In genomic region chr7:132075573-132075972, GRCh38 we compare ENCODE assay signal across 17 cellular contexts.
DNase-seq lines count a peak whose midpoint lies in the region; ATAC-seq and TF ChIP-seq lines count a peak whose summit lies in the region.
"Had no signal": no experiment of that assay in that cellular context is flagged by ENCODE, and none has a peak within 500 bp of the region (broad histone marks: within the 10 kb centered on the region; RNA-seq: fewer than 3 reads in every experiment).

No MANE protein-coding gene starts in this region.

- peaks cover 7% of the 10 kb centered on the region for H3K4me1 ChIP-seq in neural progenitor cell
- H3K4me1 ChIP-seq in foreskin keratinocyte: no peaks in the 10 kb centered on the region

- H3K27me3 ChIP-seq in WERI-Rb-1 (ENCODE audit: insufficient read depth, low read depth, severe bottlenecking): no peaks in the 10 kb centered on the region
- H3K27me3 ChIP-seq in neural progenitor cell: no peaks in the 10 kb centered on the region
- no peaks in the 10 kb centered on the region for H3K27me3 ChIP-seq in CD4-positive, alpha-beta T cell (ENCODE audit: control insufficient read depth, insufficient read depth, low read length)
- peaks cover 45% of the 10 kb centered on the region for H3K27me3 ChIP-seq in foreskin keratinocyte

- H3K4me3 Mint-ChIP-seq in neural progenitor cell: no peak overlapping the region
- no peak overlapping the region for H3K4me3 Mint-ChIP-seq in CD4-positive, alpha-beta T cell
- H3K4me3 Mint-ChIP-seq: CD4-positive, alpha-beta memory T cell; IgD-negative memory B cell had no signal

- no peaks in the 10 kb centered on the region for H3K9me3 Mint-ChIP-seq in neural progenitor cell
- no peaks in the 10 kb centered on the region for H3K9me3 Mint-ChIP-seq in CD4-positive, alpha-beta T cell
- H3K9me3 Mint-ChIP-seq: IgD-negative memory B cell had no signal

- H3K4me1 Mint-ChIP-seq in neural progenitor cell: peaks cover 20% of the 10 kb centered on the region
- no peaks in the 10 kb centered on the region for H3K4me1 Mint-ChIP-seq in CD4-positive, alpha-beta T cell (ENCODE audit: low read depth)
- H3K4me1 Mint-ChIP-seq: CD4-positive, alpha-beta memory T cell; IgD-negative memory B cell had no signal

- intact Hi-C loops in head of caudate nucleus (cut with DNase I): no loop called here
- intact Hi-C loops in CD4-positive, alpha-beta T cell (cut with DNase I, micrococcal nuclease): no loop called here

- DNase-seq in GM03348 (ENCODE audit: low spot score) (peak; percentile 30), WERI-Rb-1 (peak; percentile 58), head of caudate nucleus (peak; percentile 17 to 85 (median 60)), neural progenitor cell (ENCODE audit: low spot score) (no peak), foreskin keratinocyte (no peak), NCI-H524 (lab: John Stamatoyannopoulos, UW) (no peak)
- no peak for DNase-seq in CD4-positive, alpha-beta T cell
- DNase-seq: CD4-positive, alpha-beta memory T cell; MV-4-11; NCI-H1436 treated with DMSO at 0.1 percent for 48 hours; NCI-H2107; NCI-H226; NCI-H526 treated with DMSO at 0.1 percent for 48 hours; SK-N-SH had no signal

- ATAC-seq in CD4-positive, alpha-beta T cell (ENCODE audit: poor library complexity): no peak
- ATAC-seq in foreskin keratinocyte: no peak
- ATAC-seq in GM19463 (IDR thresholded peaks at IDR 0.05; ENCODE audit: unreplicated experiment): no peak
- ATAC-seq: Right ventricle myocardium inferior had no signal

- no peaks in the 10 kb centered on the region for H4K20me1 ChIP-seq in neural progenitor cell (ENCODE audit: low read depth)

- no peaks in the 10 kb centered on the region for H3K36me3 Mint-ChIP-seq in neural progenitor cell
- no peaks in the 10 kb centered on the region for H3K36me3 Mint-ChIP-seq in CD4-positive, alpha-beta T cell (ENCODE audit: low read depth)
- H3K36me3 Mint-ChIP-seq: CD4-positive, alpha-beta memory T cell had no signal

- peaks cover 14% of the 10 kb centered on the region for H3K27me3 Mint-ChIP-seq in neural progenitor cell (ENCODE audit: insufficient read depth, low read depth)
- H3K27me3 Mint-ChIP-seq in CD4-positive, alpha-beta T cell: peaks cover 31% of the 10 kb centered on the region

- H3K9ac ChIP-seq in neural progenitor cell: no peak overlapping the region
- H3K9ac ChIP-seq: SK-N-SH had no signal

- no peak overlapping the region for H3K27ac Mint-ChIP-seq in neural progenitor cell
- no peak overlapping the region for H3K27ac Mint-ChIP-seq in CD4-positive, alpha-beta T cell
- H3K27ac Mint-ChIP-seq: CD4-positive, alpha-beta memory T cell had no signal

- H3K27ac ChIP-seq in WERI-Rb-1: no peak overlapping the region
- no peak overlapping the region for H3K27ac ChIP-seq in neural progenitor cell
- no peak overlapping the region for H3K27ac ChIP-seq in CD4-positive, alpha-beta T cell (ENCODE audit: low read depth, low read length)
- no peak overlapping the region for H3K27ac ChIP-seq in foreskin keratinocyte

- CTCF ChIA-PET in CD4-positive, alpha-beta T cell (lab: Charles Lee): no interaction called here

- TF ChIP-seq CTCF in WERI-Rb-1 (IDR thresholded peaks at IDR 0.05; ENCODE audit: low read depth, low read length) (no peak), neural progenitor cell (IDR thresholded peaks at IDR 0.05) (no peak), foreskin keratinocyte (conservative IDR thresholded peaks at IDR 0.05) (no peak)
- no peak for TF ChIP-seq CTCF in CD4-positive, alpha-beta T cell (IDR thresholded peaks at IDR 0.05)

- H3K4me3 ChIP-seq in WERI-Rb-1 (ENCODE audit: low read depth, low read length) (no peak overlapping the region), neural progenitor cell (no peak overlapping the region)

- H3K36me3 ChIP-seq in WERI-Rb-1: no peaks in the 10 kb centered on the region
- H3K36me3 ChIP-seq in neural progenitor cell: no peaks in the 10 kb centered on the region

- peak overlapping the region; percentile 42 for H2AFZ ChIP-seq in neural progenitor cell (replicated peaks)

- H3K79me2 ChIP-seq in neural progenitor cell (ENCODE audit: low read depth): no peaks in the 10 kb centered on the region

- no peak overlapping the region for H3K4me2 ChIP-seq in neural progenitor cell
- H3K4me2 ChIP-seq: SK-N-SH had no signal

- H3K9me3 ChIP-seq in WERI-Rb-1 (ENCODE audit: severe bottlenecking) (no peaks in the 10 kb centered on the region), neural progenitor cell (ENCODE audit: low read depth) (no peaks in the 10 kb centered on the region)
- H3K9me3 ChIP-seq in CD4-positive, alpha-beta T cell (ENCODE audit: control insufficient read depth, low read length): no peaks in the 10 kb centered on the region
- H3K9me3 ChIP-seq: SK-N-SH had no signal

- POLR2A ChIA-PET in CD4-positive, alpha-beta T cell (lab: Charles Lee): no interaction called here

- H3F3A ChIP-seq in neural progenitor cell (ENCODE audit: low read depth): no peaks in the 10 kb centered on the region

Comparison
In these comparisons a context has a peak if more than half of its experiments do, and no peak if none do; other contexts are left out.
1. DNase-seq: peak in GM03348 (single experiment), WERI-Rb-1 (single experiment) and head of caudate nucleus (42 of 42); none in neural progenitor cell (single experiment), CD4-positive, alpha-beta T cell (0 of 10), foreskin keratinocyte (0 of 2) and NCI-H524 (0 of 2).